Comparison of ENCODE assay signal across 8 cellular contexts in the genomic region with DNA sequence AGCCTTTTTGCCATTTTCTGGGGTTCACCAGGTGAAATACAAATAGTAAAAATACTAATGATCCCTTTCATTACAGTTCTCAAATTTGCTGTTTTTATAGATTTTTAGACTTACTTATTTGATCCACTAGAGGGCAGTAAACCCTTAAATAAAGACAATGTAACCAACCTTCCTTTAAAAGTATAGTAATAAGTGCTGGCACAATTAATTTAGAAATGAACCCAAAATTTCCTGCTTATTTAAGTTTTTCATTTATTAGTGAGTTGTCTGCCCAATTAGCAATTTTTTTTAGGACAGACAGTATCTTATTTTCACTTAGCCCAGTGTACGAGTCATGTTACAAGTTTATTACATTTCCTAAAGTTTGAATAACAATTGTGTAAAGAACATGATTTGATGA. TPM values are rescaled to one million over a fixed set of nuclear protein-coding genes. Genes with fewer than 3 reads are reported as not detected.
A peak's percentile ranks its signal among the peaks of the same experiment; 100 is the strongest.
DNase-seq lines count a peak whose midpoint lies in the region; ATAC-seq and TF ChIP-seq lines count a peak whose summit lies in the region.

No MANE protein-coding gene starts in this region.

- peaks cover 13% of the 10 kb centered on the region; the same call in 1 of the 2 replicates for H3K36me3 ChIP-seq in RWPE2 (ENCODE audit: low read depth)
- no peaks in the 10 kb centered on the region for H3K36me3 ChIP-seq in suprapubic skin

- DNase-seq in CD4-positive, alpha-beta T cell = no peak
- peak; percentile 44 for DNase-seq in KBM-7
- DNase-seq in RWPE2 (ENCODE audit: low spot score) = no peak
- DNase-seq in fibroblast of villous mesenchyme (ENCODE audit: low read depth) = peak; percentile 54
- DNase-seq in suprapubic skin (ENCODE audit: low spot score in 2 of 2) = no peak
- DNase-seq in RPMI8226 = no peak
- no peak for DNase-seq in activated CD4-positive, alpha-beta T cell treated with anti-CD3 and anti-CD28 coated beads, Interleukin-2, amount 50 U/mL, for 48 hours
- DNase-seq in activated T-helper 2 cell treated with anti-CD3 and anti-CD28 coated beads, Interferon-gamma antibody, Interleukin-2, Interleukin-4, amounts not matched to agents 10 μg/mL and 5 μg/mL and 100 μg/mL, durations not matched to agents 14 hours and 24 hours and 36 hours (ENCODE audit: low spot score) = no peak

- no peak for TF ChIP-seq POLR2A in suprapubic skin (IDR thresholded peaks at IDR 0.05)

- POLR2A ChIA-PET in CD4-positive, alpha-beta T cell (lab: Charles Lee) = interaction anchor here (0.9 to 2.0 kb wide), 2 partner anchors 83 to 251 kb away, joined by 3 to 6 read pairs; a partner anchor contains a TSS

- H3K4me3 Mint-ChIP-seq in CD4-positive, alpha-beta T cell = no peak overlapping the region
- H3K4me3 Mint-ChIP-seq in activated T-helper 2 cell treated with anti-CD3 and anti-CD28 coated beads, Interferon-gamma antibody, Interleukin-2, Interleukin-4, amounts not matched to agents 10 μg/mL and 5 μg/mL and 100 μg/mL, durations not matched to agents 14 hours and 24 hours and 36 hours (ENCODE audit: low read depth) = no peak overlapping the region

- H3K4me1 Mint-ChIP-seq in CD4-positive, alpha-beta T cell (ENCODE audit: low read depth) = peaks cover 28% of the 10 kb centered on the region
- peaks cover 51% of the 10 kb centered on the region for H3K4me1 Mint-ChIP-seq in activated T-helper 2 cell treated with anti-CD3 and anti-CD28 coated beads, Interferon-gamma antibody, Interleukin-2, Interleukin-4, amounts not matched to agents 10 μg/mL and 5 μg/mL and 100 μg/mL, durations not matched to agents 14 hours and 24 hours and 36 hours (ENCODE audit: low read depth)

- no peaks in the 10 kb centered on the region for H3K27me3 ChIP-seq in CD4-positive, alpha-beta T cell (ENCODE audit: control insufficient read depth, insufficient read depth, low read length)
- H3K27me3 ChIP-seq in RWPE2 (ENCODE audit: insufficient read depth, poor library complexity, severe bottlenecking) (no peaks in the 10 kb centered on the region), suprapubic skin (no peaks in the 10 kb centered on the region)

- in situ Hi-C loops in KBM-7 (cut with MboI; ENCODE audit: low pct_unique_long_range_greater_than_20kb, low sequenced_read_pairs) = no loop called here

- CTCF ChIA-PET in CD4-positive, alpha-beta T cell (lab: Charles Lee) = interaction anchor here (1.0 kb wide), 1 partner anchor 344 kb away, joined by 4 read pairs; no protein-coding TSS in a partner anchor

- H3K27me3 Mint-ChIP-seq in CD4-positive, alpha-beta T cell = no peaks in the 10 kb centered on the region
- H3K27me3 Mint-ChIP-seq in activated T-helper 2 cell treated with anti-CD3 and anti-CD28 coated beads, Interferon-gamma antibody, Interleukin-2, Interleukin-4, amounts not matched to agents 10 μg/mL and 5 μg/mL and 100 μg/mL, durations not matched to agents 14 hours and 24 hours and 36 hours (ENCODE audit: low read depth) = no peaks in the 10 kb centered on the region

- peak overlapping the region; percentile 2 for H3K27ac Mint-ChIP-seq in CD4-positive, alpha-beta T cell
- H3K27ac Mint-ChIP-seq in activated T-helper 2 cell treated with anti-CD3 and anti-CD28 coated beads, Interferon-gamma antibody, Interleukin-2, Interleukin-4, amounts not matched to agents 10 μg/mL and 5 μg/mL and 100 μg/mL, durations not matched to agents 14 hours and 24 hours and 36 hours = no peak overlapping the region

- no peaks in the 10 kb centered on the region for H3K9me3 ChIP-seq in CD4-positive, alpha-beta T cell (ENCODE audit: control insufficient read depth, low read length)
- no peaks in the 10 kb centered on the region for H3K9me3 ChIP-seq in RWPE2 (ENCODE audit: severe bottlenecking)
- H3K9me3 ChIP-seq in suprapubic skin = no peaks in the 10 kb centered on the region

- peaks cover 9% of the 10 kb centered on the region for H3K4me1 ChIP-seq in RWPE2 (ENCODE audit: insufficient read depth, poor library complexity, severe bottlenecking)
- H3K4me1 ChIP-seq in suprapubic skin = peaks cover 9% of the 10 kb centered on the region

- intact Hi-C loops in CD4-positive, alpha-beta T cell (cut with DNase I, micrococcal nuclease) = loop anchor here (1.0 to 5.0 kb wide), 8 partner anchors 21 to 914 kb away; a partner anchor contains a TSS
- intact Hi-C loops in activated T-helper 2 cell treated with anti-CD3 and anti-CD28 coated beads, Interferon-gamma antibody, Interleukin-2, Interleukin-4, amounts not matched to agents 10 μg/mL and 5 μg/mL and 100 μg/mL, durations not matched to agents 14 hours and 24 hours and 36 hours (cut with micrococcal nuclease) = loop anchor here (1.0 kb wide), 3 partner anchors 21 to 344 kb away; a partner anchor contains a TSS

- no peaks in the 10 kb centered on the region for H3K9me3 Mint-ChIP-seq in CD4-positive, alpha-beta T cell
- H3K9me3 Mint-ChIP-seq in activated T-helper 2 cell treated with anti-CD3 and anti-CD28 coated beads, Interferon-gamma antibody, Interleukin-2, Interleukin-4, amounts not matched to agents 10 μg/mL and 5 μg/mL and 100 μg/mL, durations not matched to agents 14 hours and 24 hours and 36 hours = peaks cover 3% of the 10 kb centered on the region

- no peak overlapping the region for H3K27ac ChIP-seq in CD4-positive, alpha-beta T cell (ENCODE audit: low read depth, low read length)
- H3K27ac ChIP-seq in RWPE2 (ENCODE audit: poor library complexity, severe bottlenecking) (no peak overlapping the region), suprapubic skin (no peak overlapping the region)

- no peak for TF ChIP-seq EP300 in suprapubic skin (IDR thresholded peaks at IDR 0.05)

- peaks cover 3% of the 10 kb centered on the region for H3K36me3 Mint-ChIP-seq in CD4-positive, alpha-beta T cell (ENCODE audit: low read depth)
- peaks cover 9% of the 10 kb centered on the region for H3K36me3 Mint-ChIP-seq in activated T-helper 2 cell treated with anti-CD3 and anti-CD28 coated beads, Interferon-gamma antibody, Interleukin-2, Interleukin-4, amounts not matched to agents 10 μg/mL and 5 μg/mL and 100 μg/mL, durations not matched to agents 14 hours and 24 hours and 36 hours (ENCODE audit: low read depth)

- 53% methylated on average over 1 of the region's 1 CpG for WGBS in suprapubic skin

- no peak for ATAC-seq in CD4-positive, alpha-beta T cell (ENCODE audit: poor library complexity)
- ATAC-seq in RWPE2 (ENCODE audit: low read depth) = no peak

- TF ChIP-seq CTCF in CD4-positive, alpha-beta T cell (IDR thresholded peaks at IDR 0.05) = peak; percentile 73
- TF ChIP-seq CTCF in RWPE2 (IDR thresholded peaks at IDR 0.05; ENCODE audit: poor library complexity, severe bottlenecking) (peak; percentile 87), fibroblast of villous mesenchyme (IDR thresholded peaks at IDR 0.05; ENCODE audit: insufficient read depth, low read depth, low read length) (peak; percentile 37), suprapubic skin (IDR thresholded peaks at IDR 0.05) (peak; percentile 28 to 29)

- H3K4me3 ChIP-seq in RWPE2 (ENCODE audit: severe bottlenecking) (no peak overlapping the region), fibroblast of villous mesenchyme (ENCODE audit: low read depth, low read length) (no peak overlapping the region), suprapubic skin (no peak overlapping the region)

RNA-seq across cellular contexts. Expression of a gene that starts 4.7 kb away (rescaled TPM):
- total RNA-seq in CD4-positive, alpha-beta T cell = under 1 TPM; 0.59 to 0.85 TPM
- total RNA-seq in fibroblast of villous mesenchyme (1.9 and 5.6 TPM in 2 replicates), suprapubic skin (1 to 10 TPM; 1.5 to 5.7 (median 4.1) TPM)
- total RNA-seq in activated T-helper 2 cell treated with anti-CD3 and anti-CD28 coated beads, Interferon-gamma antibody, Interleukin-2, Interleukin-4, amounts not matched to agents 10 μg/mL and 5 μg/mL and 100 μg/mL, durations not matched to agents 14 hours and 24 hours and 36 hours = 17.8 and 18.2 TPM in 2 replicates

RNA-seq across cellular contexts. Expression of a gene that starts 6.0 kb away (rescaled TPM):
- total RNA-seq in CD4-positive, alpha-beta T cell = 10 to 100 TPM; 13.7 to 16.0 TPM
- total RNA-seq in fibroblast of villous mesenchyme (25.4 and 37.1 TPM in 2 replicates), suprapubic skin (10 to 100 TPM; 36.0 to 50.9 (median 50.4) TPM)
- 23.5 and 27.5 TPM in 2 replicates for total RNA-seq in activated T-helper 2 cell treated with anti-CD3 and anti-CD28 coated beads, Interferon-gamma antibody, Interleukin-2, Interleukin-4, amounts not matched to agents 10 μg/mL and 5 μg/mL and 100 μg/mL, durations not matched to agents 14 hours and 24 hours and 36 hours

Comparison
In these comparisons a context has a peak if more than half of its experiments do, and no peak if none do; other contexts are left out.
1. DNase-seq: peak in KBM-7 (single experiment) and fibroblast of villous mesenchyme (single experiment); none in CD4-positive, alpha-beta T cell (0 of 10), RWPE2 (single experiment), suprapubic skin (0 of 2), RPMI8226 (single experiment), activated CD4-positive, alpha-beta T cell treated with anti-CD3 and anti-CD28 coated beads, Interleukin-2, amount 50 U/mL, for 48 hours (0 of 2) and activated T-helper 2 cell treated with anti-CD3 and anti-CD28 coated beads, Interferon-gamma antibody, Interleukin-2, Interleukin-4, amounts not matched to agents 10 μg/mL and 5 μg/mL and 100 μg/mL, durations not matched to agents 14 hours and 24 hours and 36 hours (single experiment).
2. CTCF ChIP-seq: peak in every context shown above with its lines; median percentile 87 in RWPE2; 73 in CD4-positive, alpha-beta T cell; 37 in fibroblast of villous mesenchyme; 28 in suprapubic skin.